8 cellular contexts compared by ENCODE assay signal in genomic region chr7:55696151-55696805, GRCh38.
DNase-seq lines count a peak whose midpoint lies in the region; ATAC-seq, FAIRE-seq and TF ChIP-seq lines count a peak whose summit lies in the region.
"Not testable (repeated sequence)": the region's sequence is repeated elsewhere in the genome, so short reads cannot be mapped to it uniquely, and the experiment has no call there.

No MANE protein-coding gene starts in this region.

- H3K9ac ChIP-seq in endothelial cell of umbilical vein (replicated peaks; ENCODE audit: extremely low read depth, insufficient read depth, low read length) = not testable (repeated sequence)

- not testable (repeated sequence) for H3K36me3 Mint-ChIP-seq in stimulated activated effector memory CD8-positive, alpha-beta T cell treated with anti-CD3 and anti-CD28 coated beads, Interleukin-12 subunit alpha, Interleukin-12 subunit beta, amount 100 ng/mL, for 72 hours

- not testable (repeated sequence) for H3K27ac Mint-ChIP-seq in stimulated activated effector memory CD8-positive, alpha-beta T cell treated with anti-CD3 and anti-CD28 coated beads, Interleukin-12 subunit alpha, Interleukin-12 subunit beta, amount 100 ng/mL, for 72 hours

- dilution Hi-C loops in endothelial cell of umbilical vein (cut with MboI; ENCODE audit: extremely low pct_ligation_motif_present, low sequenced_read_pairs) = not testable (repeated sequence)

- H3K36me3 ChIP-seq in endothelial cell of umbilical vein (ENCODE audit: control insufficient read depth in 2 of 2, extremely low read depth in 1 of 2, insufficient read depth in 2 of 2, low read length in 2 of 2); mucosa of descending colon (ENCODE audit: low read depth): not testable (repeated sequence)

- not testable (repeated sequence) for BruUV-seq in endothelial cell of umbilical vein (replicated peaks; lab: Mats Ljungman, UMichigan)

- H2AFZ ChIP-seq in endothelial cell of umbilical vein (ENCODE audit: low read depth, low read length) = not testable (repeated sequence)

- FAIRE-seq in endothelial cell of umbilical vein (lab: Jason Lieb, UNC) = peak; percentile 4

- POLR2A ChIA-PET in endothelial cell of umbilical vein (lab: Charles Lee) = not testable (repeated sequence)

- CTCF ChIA-PET in endothelial cell of umbilical vein (lab: Charles Lee) = not testable (repeated sequence)

- H3K4me1 Mint-ChIP-seq in stimulated activated effector memory CD8-positive, alpha-beta T cell treated with anti-CD3 and anti-CD28 coated beads, Interleukin-12 subunit alpha, Interleukin-12 subunit beta, amount 100 ng/mL, for 72 hours = not testable (repeated sequence)

- TF ChIP-seq CTCF in AG09319 (IDR thresholded peaks at IDR 0.05; ENCODE audit: low read depth, low read length); LNCaP clone FGC (IDR thresholded peaks at IDR 0.05; ENCODE audit: control insufficient read depth, extremely low read depth, insufficient read depth); endothelial cell of umbilical vein (IDR thresholded peaks at IDR 0.05; ENCODE audit: extremely low read depth in 1 of 2, insufficient read depth in 1 of 2, low read depth in 1 of 2, low read length in 2 of 2); foreskin keratinocyte (conservative IDR thresholded peaks at IDR 0.05); mucosa of descending colon (IDR thresholded peaks at IDR 0.05): not testable (repeated sequence)

- H3K79me2 ChIP-seq in endothelial cell of umbilical vein (ENCODE audit: control insufficient read depth, insufficient read depth, low read length) = not testable (repeated sequence)

- not testable (repeated sequence) for H3K9me3 ChIP-seq in endothelial cell of umbilical vein (replicated peaks; ENCODE audit: control insufficient read depth, insufficient read depth, low read length); mucosa of descending colon

- intact Hi-C loops in endothelial cell of umbilical vein (cut with micrococcal nuclease); mucosa of descending colon (cut with DNase I, micrococcal nuclease): not testable (repeated sequence)

- not testable (repeated sequence) for TF ChIP-seq POLR2A in endothelial cell of umbilical vein (IDR thresholded peaks at IDR 0.05; ENCODE audit: low read depth, low read length)

- H4K20me1 ChIP-seq in endothelial cell of umbilical vein (replicated peaks; ENCODE audit: control insufficient read depth, extremely low read depth, insufficient read depth, low read length) = not testable (repeated sequence)

- ATAC-seq in foreskin keratinocyte = not testable (repeated sequence)
- ATAC-seq in mucosa of descending colon = peak; percentile 54
- peak; percentile 9 for ATAC-seq in stimulated activated effector memory CD8-positive, alpha-beta T cell treated with anti-CD3 and anti-CD28 coated beads, Interleukin-12 subunit alpha, Interleukin-12 subunit beta, amount 100 ng/mL, for 72 hours

- H3K4me1 ChIP-seq in endothelial cell of umbilical vein (ENCODE audit: control insufficient read depth, extremely low read depth, insufficient read depth, low read length); mucosa of descending colon (ENCODE audit: low read depth): not testable (repeated sequence)
- H3K4me1 ChIP-seq in foreskin keratinocyte = peaks cover 26% of the 10 kb centered on the region

- H3K9me3 Mint-ChIP-seq in stimulated activated effector memory CD8-positive, alpha-beta T cell treated with anti-CD3 and anti-CD28 coated beads, Interleukin-12 subunit alpha, Interleukin-12 subunit beta, amount 100 ng/mL, for 72 hours = not testable (repeated sequence)

- H3K27ac ChIP-seq in endothelial cell of umbilical vein (ENCODE audit: insufficient read depth, low read depth, low read length) = not testable (repeated sequence)
- H3K27ac ChIP-seq in foreskin keratinocyte = peak overlapping the region; percentile 94

- not testable (repeated sequence) for H3K4me3 Mint-ChIP-seq in stimulated activated effector memory CD8-positive, alpha-beta T cell treated with anti-CD3 and anti-CD28 coated beads, Interleukin-12 subunit alpha, Interleukin-12 subunit beta, amount 100 ng/mL, for 72 hours

- not testable (repeated sequence) for H3K27me3 ChIP-seq in endothelial cell of umbilical vein (ENCODE audit: control insufficient read depth in 2 of 2, insufficient read depth in 2 of 2, low read length in 2 of 2); foreskin keratinocyte

- H3K9me1 ChIP-seq in endothelial cell of umbilical vein (replicated peaks; ENCODE audit: control insufficient read depth, extremely low read depth, insufficient read depth, low read length) = not testable (repeated sequence)

- not testable (repeated sequence) for H3K4me3 ChIP-seq in LNCaP clone FGC (ENCODE audit: low read depth, low read length); endothelial cell of umbilical vein (replicated peaks in 1 of 3; ENCODE audit: insufficient read depth in 1 of 3, low read depth in 1 of 3, low read length in 3 of 3); mucosa of descending colon

- not testable (repeated sequence) for H3K4me2 ChIP-seq in endothelial cell of umbilical vein (ENCODE audit: insufficient read depth, low read length)

- DNase-seq in AG09319 (ENCODE audit: extremely low read depth, low read depth) (peak; percentile 29), GM03348 (ENCODE audit: low spot score) (peak; percentile 51), LNCaP clone FGC (ENCODE audit: low read depth) (peak; percentile 7), T1000 (lab: John Stamatoyannopoulos, UW) (peak; percentile 2), endothelial cell of umbilical vein (ENCODE audit: low read depth, low spot score) (peak; percentile 1), foreskin keratinocyte (peak in 1 of 2 donors; percentile 72)
- not testable (repeated sequence) for DNase-seq in mucosa of descending colon; stimulated activated effector memory CD8-positive, alpha-beta T cell treated with anti-CD3 and anti-CD28 coated beads, Interleukin-12 subunit alpha, Interleukin-12 subunit beta, amount 100 ng/mL, for 72 hours (ENCODE audit: low spot score in 2 of 2)
